17 cellular contexts compared by ENCODE assay signal in the genomic region with DNA sequence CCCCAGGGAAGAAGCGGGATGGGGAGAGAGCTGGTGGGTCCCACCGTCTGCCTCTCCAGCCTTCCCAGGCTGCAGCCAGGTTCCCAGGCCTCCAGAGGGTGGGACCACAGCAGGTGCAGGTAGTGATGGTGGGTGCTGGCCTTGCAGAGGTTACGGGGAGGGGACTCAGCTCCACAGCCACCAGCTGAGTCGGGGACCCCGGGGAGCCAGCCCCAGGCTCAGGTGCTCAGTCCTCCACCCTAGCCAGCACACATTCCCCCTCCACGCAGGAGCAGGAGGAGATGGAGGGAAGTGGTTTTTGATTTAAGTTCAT. TPM values are rescaled to one million over a fixed set of nuclear protein-coding genes. Genes with fewer than 3 reads are reported as not detected.
DNase-seq lines count a peak whose midpoint lies in the region; ATAC-seq, FAIRE-seq and TF ChIP-seq lines count a peak whose summit lies in the region.
"Had no signal": no experiment of that assay in that cellular context is flagged by ENCODE, and none has a peak within 500 bp of the region (broad histone marks: within the 10 kb centered on the region; RNA-seq: fewer than 3 reads in every experiment).

No MANE protein-coding gene starts in this region.

- H3K9me3 Mint-ChIP-seq in activated CD8-positive, alpha-beta T cell treated with anti-CD3 and anti-CD28 coated beads for 36 hours = no peaks in the 10 kb centered on the region
- no peaks in the 10 kb centered on the region for H3K9me3 Mint-ChIP-seq in activated CD8-positive, alpha-beta T cell treated with anti-CD3 and anti-CD28 coated beads, Interleukin-2, amount 10 ng/mL, durations not matched to agents 7 days and 5 days (ENCODE audit: insufficient read depth)
- H3K9me3 Mint-ChIP-seq in stimulated activated effector memory CD8-positive, alpha-beta T cell treated with anti-CD3 and anti-CD28 coated beads, Interleukin-12 subunit alpha, Interleukin-12 subunit beta, amount 100 ng/mL, for 72 hours = no peaks in the 10 kb centered on the region
- H3K9me3 Mint-ChIP-seq: activated naive CD8-positive, alpha-beta T cell treated with anti-CD3 and anti-CD28 coated beads, Interleukin-2, amount 10 ng/mL, durations not matched to agents 7 days and 5 days; nephron progenitor cell had no signal

- no peak for DNase-seq in activated CD8-positive, alpha-beta T cell treated with anti-CD3 and anti-CD28 coated beads for 36 hours
- no peak for DNase-seq in activated CD8-positive, alpha-beta T cell treated with anti-CD3 and anti-CD28 coated beads, Interleukin-2, amount 10 ng/mL, durations not matched to agents 7 days and 5 days
- DNase-seq in endothelial cell of umbilical vein (ENCODE audit: low read depth, low spot score) (no peak), NAMALWA (ENCODE audit: low spot score) (no peak), AML-193 (lab: John Stamatoyannopoulos, UW) (no peak)
- DNase-seq in stimulated activated effector memory CD8-positive, alpha-beta T cell treated with anti-CD3 and anti-CD28 coated beads, Interleukin-12 subunit alpha, Interleukin-12 subunit beta, amount 100 ng/mL, for 72 hours (ENCODE audit: low spot score in 2 of 2) = no peak
- DNase-seq: NCI-H187, SIG-M5 had no signal

- no peak for TF ChIP-seq POLR2A in endothelial cell of umbilical vein (IDR thresholded peaks at IDR 0.05; ENCODE audit: low read depth, low read length)

- ATAC-seq in activated CD8-positive, alpha-beta T cell treated with anti-CD3 and anti-CD28 coated beads for 36 hours = no peak
- no peak for ATAC-seq in activated CD8-positive, alpha-beta T cell treated with anti-CD3 and anti-CD28 coated beads, Interleukin-2, amount 10 ng/mL, durations not matched to agents 7 days and 5 days
- ATAC-seq in stimulated activated effector memory CD8-positive, alpha-beta T cell treated with anti-CD3 and anti-CD28 coated beads, Interleukin-12 subunit alpha, Interleukin-12 subunit beta, amount 100 ng/mL, for 72 hours = no peak
- ATAC-seq: A549, left colon had no signal

- BruUV-seq in endothelial cell of umbilical vein (replicated peaks; lab: Mats Ljungman, UMichigan) = TSS peak; percentile 39

- peaks cover 8 to 47% of the 10 kb centered on the region in 2 experiments for H3K36me3 ChIP-seq in endothelial cell of umbilical vein (ENCODE audit: control insufficient read depth in 2 of 2, extremely low read depth in 1 of 2, insufficient read depth in 2 of 2, low read length in 2 of 2)

- no peaks in the 10 kb centered on the region for H3K79me2 ChIP-seq in endothelial cell of umbilical vein (ENCODE audit: control insufficient read depth, insufficient read depth, low read length)

- H3K27me3 Mint-ChIP-seq in activated CD8-positive, alpha-beta T cell treated with anti-CD3 and anti-CD28 coated beads for 36 hours = no peaks in the 10 kb centered on the region
- H3K27me3 Mint-ChIP-seq in activated CD8-positive, alpha-beta T cell treated with anti-CD3 and anti-CD28 coated beads, Interleukin-2, amount 10 ng/mL, durations not matched to agents 7 days and 5 days (ENCODE audit: low read depth) = no peaks in the 10 kb centered on the region
- H3K27me3 Mint-ChIP-seq: activated CD8-positive, alpha-beta memory T cell treated with anti-CD3 and anti-CD28 coated beads, Interleukin-2, amount 10 ng/mL, durations not matched to agents 7 days and 5 days; activated naive CD8-positive, alpha-beta T cell treated with anti-CD3 and anti-CD28 coated beads, Interleukin-2, amount 10 ng/mL, durations not matched to agents 7 days and 5 days had no signal

- peaks cover 12% of the 10 kb centered on the region for H3K4me1 ChIP-seq in endothelial cell of umbilical vein (ENCODE audit: control insufficient read depth, extremely low read depth, insufficient read depth, low read length)

- POLR2A ChIA-PET in activated CD8-positive, alpha-beta T cell treated with anti-CD3 and anti-CD28 coated beads for 36 hours (lab: Charles Lee) = interaction anchor here (0.6 to 4.0 kb wide), 10 partner anchors 8 to 859 kb away, joined by 3 to 19 read pairs (median 6); no protein-coding TSS in a partner anchor
- POLR2A ChIA-PET in activated CD8-positive, alpha-beta T cell treated with anti-CD3 and anti-CD28 coated beads, Interleukin-2, amount 10 ng/mL, durations not matched to agents 7 days and 5 days (lab: Charles Lee) = no interaction called here
- POLR2A ChIA-PET in endothelial cell of umbilical vein (lab: Charles Lee) = no interaction called here

- TF ChIP-seq CTCF in activated CD8-positive, alpha-beta T cell treated with anti-CD3 and anti-CD28 coated beads for 36 hours (IDR thresholded peaks at IDR 0.05) = no peak
- TF ChIP-seq CTCF in endothelial cell of umbilical vein (IDR thresholded peaks at IDR 0.05; ENCODE audit: extremely low read depth in 1 of 2, insufficient read depth in 1 of 2, low read depth in 1 of 2, low read length in 2 of 2) = no peak

- dilution Hi-C loops in endothelial cell of umbilical vein (cut with MboI; ENCODE audit: extremely low pct_ligation_motif_present, low sequenced_read_pairs) = no loop called here

- no peak overlapping the region for H3K4me2 ChIP-seq in endothelial cell of umbilical vein (ENCODE audit: insufficient read depth, low read length)
- H3K4me2 ChIP-seq: A549 had no signal

- peak overlapping the region; percentile 59 for H3K27ac Mint-ChIP-seq in activated CD8-positive, alpha-beta T cell treated with anti-CD3 and anti-CD28 coated beads for 36 hours
- H3K27ac Mint-ChIP-seq in activated CD8-positive, alpha-beta T cell treated with anti-CD3 and anti-CD28 coated beads, Interleukin-2, amount 10 ng/mL, durations not matched to agents 7 days and 5 days = no peak overlapping the region
- H3K27ac Mint-ChIP-seq in stimulated activated effector memory CD8-positive, alpha-beta T cell treated with anti-CD3 and anti-CD28 coated beads, Interleukin-12 subunit alpha, Interleukin-12 subunit beta, amount 100 ng/mL, for 72 hours = peak overlapping the region; percentile 69
- H3K27ac Mint-ChIP-seq: activated CD8-positive, alpha-beta memory T cell treated with anti-CD3 and anti-CD28 coated beads, Interleukin-2, amount 10 ng/mL, durations not matched to agents 7 days and 5 days; activated naive CD8-positive, alpha-beta T cell treated with anti-CD3 and anti-CD28 coated beads, Interleukin-2, amount 10 ng/mL, durations not matched to agents 7 days and 5 days; nephron progenitor cell had no signal

- H3K9me1 ChIP-seq in endothelial cell of umbilical vein (replicated peaks; ENCODE audit: control insufficient read depth, extremely low read depth, insufficient read depth, low read length) = no peaks in the 10 kb centered on the region

- no peaks in the 10 kb centered on the region for H3K9me3 ChIP-seq in endothelial cell of umbilical vein (replicated peaks; ENCODE audit: control insufficient read depth, insufficient read depth, low read length)
- H3K9me3 ChIP-seq: A549, heart left ventricle, thyroid gland had no signal

- H3K9ac ChIP-seq in endothelial cell of umbilical vein (replicated peaks; ENCODE audit: extremely low read depth, insufficient read depth, low read length) = no peak overlapping the region

- CTCF ChIA-PET in activated CD8-positive, alpha-beta T cell treated with anti-CD3 and anti-CD28 coated beads for 36 hours (lab: Charles Lee) = interaction anchor here (0.6 to 11.2 kb wide), 14 partner anchors 8 to 425 kb away, joined by 3 to 102 read pairs (median 7); a partner anchor contains a TSS
- CTCF ChIA-PET in activated CD8-positive, alpha-beta T cell treated with anti-CD3 and anti-CD28 coated beads, Interleukin-2, amount 10 ng/mL, durations not matched to agents 7 days and 5 days (lab: Charles Lee) = interaction anchor here (0.9 to 10.9 kb wide), 7 partner anchors 15 to 204 kb away, joined by 3 to 99 read pairs (median 6); a partner anchor contains a TSS
- CTCF ChIA-PET in endothelial cell of umbilical vein (lab: Charles Lee) = interaction anchor here (1.0 to 8.8 kb wide), 6 partner anchors 18 to 203 kb away, joined by 3 to 105 read pairs (median 14); a partner anchor contains a TSS

- no peaks in the 10 kb centered on the region for H3K27me3 ChIP-seq in endothelial cell of umbilical vein (ENCODE audit: control insufficient read depth in 2 of 2, insufficient read depth in 2 of 2, low read length in 2 of 2)
- H3K27me3 ChIP-seq: heart left ventricle, thyroid gland had no signal

- H3K27ac ChIP-seq in endothelial cell of umbilical vein (ENCODE audit: insufficient read depth, low read depth, low read length) = no peak overlapping the region
- H3K27ac ChIP-seq: A549, HL-60, thyroid gland had no signal

- no peak for FAIRE-seq in endothelial cell of umbilical vein (lab: Jason Lieb, UNC)
- FAIRE-seq: A549, GM18507 had no signal

- intact Hi-C loops in activated CD8-positive, alpha-beta T cell treated with anti-CD3 and anti-CD28 coated beads for 36 hours (cut with micrococcal nuclease) = no loop called here
- intact Hi-C loops in endothelial cell of umbilical vein (cut with micrococcal nuclease) = loop anchor here (1.0 kb wide), 1 partner anchor 203 kb away; no protein-coding TSS in a partner anchor

- H3K4me3 ChIP-seq in endothelial cell of umbilical vein (replicated peaks in 1 of 3; ENCODE audit: insufficient read depth in 1 of 3, low read depth in 1 of 3, low read length in 3 of 3) = no peak overlapping the region
- H3K4me3 ChIP-seq: A549, thyroid gland had no signal

- H2AFZ ChIP-seq in endothelial cell of umbilical vein (ENCODE audit: low read depth, low read length) = no peak overlapping the region

- no peaks in the 10 kb centered on the region for H4K20me1 ChIP-seq in endothelial cell of umbilical vein (replicated peaks; ENCODE audit: control insufficient read depth, extremely low read depth, insufficient read depth, low read length)

- no peak overlapping the region for H3K4me3 Mint-ChIP-seq in activated CD8-positive, alpha-beta T cell treated with anti-CD3 and anti-CD28 coated beads for 36 hours
- H3K4me3 Mint-ChIP-seq in activated CD8-positive, alpha-beta T cell treated with anti-CD3 and anti-CD28 coated beads, Interleukin-2, amount 10 ng/mL, durations not matched to agents 7 days and 5 days = no peak overlapping the region
- peak overlapping the region; percentile 11 for H3K4me3 Mint-ChIP-seq in stimulated activated effector memory CD8-positive, alpha-beta T cell treated with anti-CD3 and anti-CD28 coated beads, Interleukin-12 subunit alpha, Interleukin-12 subunit beta, amount 100 ng/mL, for 72 hours
- H3K4me3 Mint-ChIP-seq: activated CD8-positive, alpha-beta memory T cell treated with anti-CD3 and anti-CD28 coated beads, Interleukin-2, amount 10 ng/mL, durations not matched to agents 7 days and 5 days; activated naive CD8-positive, alpha-beta T cell treated with anti-CD3 and anti-CD28 coated beads, Interleukin-2, amount 10 ng/mL, durations not matched to agents 7 days and 5 days; nephron progenitor cell had no signal

- peaks cover 23% of the 10 kb centered on the region for H3K4me1 Mint-ChIP-seq in activated CD8-positive, alpha-beta T cell treated with anti-CD3 and anti-CD28 coated beads for 36 hours (ENCODE audit: low read depth)
- H3K4me1 Mint-ChIP-seq in activated CD8-positive, alpha-beta T cell treated with anti-CD3 and anti-CD28 coated beads, Interleukin-2, amount 10 ng/mL, durations not matched to agents 7 days and 5 days (ENCODE audit: low read depth) = peaks cover 16% of the 10 kb centered on the region
- peaks cover 35% of the 10 kb centered on the region for H3K4me1 Mint-ChIP-seq in stimulated activated effector memory CD8-positive, alpha-beta T cell treated with anti-CD3 and anti-CD28 coated beads, Interleukin-12 subunit alpha, Interleukin-12 subunit beta, amount 100 ng/mL, for 72 hours

- peaks cover 20% of the 10 kb centered on the region for H3K36me3 Mint-ChIP-seq in activated CD8-positive, alpha-beta T cell treated with anti-CD3 and anti-CD28 coated beads for 36 hours (ENCODE audit: low read depth)
- H3K36me3 Mint-ChIP-seq in activated CD8-positive, alpha-beta T cell treated with anti-CD3 and anti-CD28 coated beads, Interleukin-2, amount 10 ng/mL, durations not matched to agents 7 days and 5 days (ENCODE audit: low read depth) = peaks cover 38% of the 10 kb centered on the region
- peaks cover 60% of the 10 kb centered on the region for H3K36me3 Mint-ChIP-seq in stimulated activated effector memory CD8-positive, alpha-beta T cell treated with anti-CD3 and anti-CD28 coated beads, Interleukin-12 subunit alpha, Interleukin-12 subunit beta, amount 100 ng/mL, for 72 hours

RNA-seq across cellular contexts. Expression of a gene that starts 5.0 kb away (rescaled TPM):
- total RNA-seq in activated CD8-positive, alpha-beta T cell treated with anti-CD3 and anti-CD28 coated beads for 36 hours = 10 to 100 TPM; 46.7 to 50.2 TPM
- 10 to 100 TPM; 96.7 to 97.9 TPM for total RNA-seq in activated CD8-positive, alpha-beta T cell treated with anti-CD3 and anti-CD28 coated beads, Interleukin-2, amount 10 ng/mL, durations not matched to agents 7 days and 5 days
- total RNA-seq in endothelial cell of umbilical vein = 33.8 and 41.1 TPM in 2 replicates
- polyA plus RNA-seq in endothelial cell of umbilical vein = 42.7 and 72.3 TPM in 2 replicates
- polyA plus RNA-seq in endothelial cell of umbilical vein (2011; cell fraction: cytosol; rRNA removed) = 19.3 and 35.8 TPM in 2 replicates
- polyA plus RNA-seq in endothelial cell of umbilical vein (2011; cell fraction: nucleus; rRNA removed) = 93.1 and 99.6 TPM in 2 replicates
- 22.6 and 36.1 TPM in 2 replicates for polyA plus RNA-seq in endothelial cell of umbilical vein (2012)
- polyA minus RNA-seq in endothelial cell of umbilical vein = 12.9 and 23.4 TPM in 2 replicates
- polyA minus RNA-seq in endothelial cell of umbilical vein (2011; cell fraction: cytosol; rRNA and poly(A)+ RNA removed) = 18.9 TPM
- 7.2 and 21.1 TPM in 2 replicates for polyA minus RNA-seq in endothelial cell of umbilical vein (2011; cell fraction: nucleus; rRNA and poly(A)+ RNA removed)

RNA-seq across cellular contexts. Expression of a gene that starts 6.7 kb away (rescaled TPM):
- total RNA-seq in activated CD8-positive, alpha-beta T cell treated with anti-CD3 and anti-CD28 coated beads for 36 hours = 10 to 100 TPM in 1 of 2 experiments, 1 to 10 TPM in 1; 9.7 to 10.1 TPM
- total RNA-seq in activated CD8-positive, alpha-beta T cell treated with anti-CD3 and anti-CD28 coated beads, Interleukin-2, amount 10 ng/mL, durations not matched to agents 7 days and 5 days = 10 to 100 TPM; 21.1 to 21.7 TPM
- 5.6 and 5.9 TPM in 2 replicates for total RNA-seq in endothelial cell of umbilical vein
- polyA plus RNA-seq in endothelial cell of umbilical vein = 3.8 and 4.7 TPM in 2 replicates
- polyA plus RNA-seq in endothelial cell of umbilical vein (2011; cell fraction: cytosol; rRNA removed) = 3.7 and 4.2 TPM in 2 replicates
- polyA plus RNA-seq in endothelial cell of umbilical vein (2011; cell fraction: nucleus; rRNA removed) = 3.1 and 3.4 TPM in 2 replicates
- polyA plus RNA-seq in endothelial cell of umbilical vein (2012) = 6.1 TPM in 2 replicates
- 5.5 and 8.6 TPM in 2 replicates for polyA minus RNA-seq in endothelial cell of umbilical vein
- polyA minus RNA-seq in endothelial cell of umbilical vein (2011; cell fraction: cytosol; rRNA and poly(A)+ RNA removed) = 7.7 TPM
- polyA minus RNA-seq in endothelial cell of umbilical vein (2011; cell fraction: nucleus; rRNA and poly(A)+ RNA removed) = 1.8 and 2.7 TPM in 2 replicates

RNA-seq across cellular contexts. Expression of a gene that starts 15.9 kb away (rescaled TPM):
- total RNA-seq in activated CD8-positive, alpha-beta T cell treated with anti-CD3 and anti-CD28 coated beads for 36 hours = 10 to 100 TPM; 54.8 to 59.3 TPM
- 10 to 100 TPM; 72.7 to 75.1 TPM for total RNA-seq in activated CD8-positive, alpha-beta T cell treated with anti-CD3 and anti-CD28 coated beads, Interleukin-2, amount 10 ng/mL, durations not matched to agents 7 days and 5 days
- total RNA-seq in endothelial cell of umbilical vein = 82.0 and 92.5 TPM in 2 replicates
- 75.5 and 97.5 TPM in 2 replicates for polyA plus RNA-seq in endothelial cell of umbilical vein
- polyA plus RNA-seq in endothelial cell of umbilical vein (2011; cell fraction: cytosol; rRNA removed) = 74.6 and 75.7 TPM in 2 replicates
- 118 and 146 TPM in 2 replicates for polyA plus RNA-seq in endothelial cell of umbilical vein (2011; cell fraction: nucleus; rRNA removed)
- 63.1 and 66.3 TPM in 2 replicates for polyA plus RNA-seq in endothelial cell of umbilical vein (2012)
- 63.9 and 96.6 TPM in 2 replicates for polyA minus RNA-seq in endothelial cell of umbilical vein
- 44.4 TPM for polyA minus RNA-seq in endothelial cell of umbilical vein (2011; cell fraction: cytosol; rRNA and poly(A)+ RNA removed)
- polyA minus RNA-seq in endothelial cell of umbilical vein (2011; cell fraction: nucleus; rRNA and poly(A)+ RNA removed) = 40.9 and 60.4 TPM in 2 replicates

RNA-seq across cellular contexts. Expression of a gene that starts 19.4 kb away (rescaled TPM):
- 10 to 100 TPM; 22.8 to 22.9 TPM for total RNA-seq in activated CD8-positive, alpha-beta T cell treated with anti-CD3 and anti-CD28 coated beads for 36 hours
- 10 to 100 TPM; 11.2 to 12.5 TPM for total RNA-seq in activated CD8-positive, alpha-beta T cell treated with anti-CD3 and anti-CD28 coated beads, Interleukin-2, amount 10 ng/mL, durations not matched to agents 7 days and 5 days
- total RNA-seq in endothelial cell of umbilical vein = 21.1 and 22.8 TPM in 2 replicates
- 23.2 and 26.7 TPM in 2 replicates for polyA plus RNA-seq in endothelial cell of umbilical vein
- 10.5 and 15.8 TPM in 2 replicates for polyA plus RNA-seq in endothelial cell of umbilical vein (2011; cell fraction: cytosol; rRNA removed)
- polyA plus RNA-seq in endothelial cell of umbilical vein (2011; cell fraction: nucleus; rRNA removed) = 92.5 and 94.8 TPM in 2 replicates
- 25.3 and 34.7 TPM in 2 replicates for polyA plus RNA-seq in endothelial cell of umbilical vein (2012)
- polyA minus RNA-seq in endothelial cell of umbilical vein = 15.5 and 20.3 TPM in 2 replicates
- polyA minus RNA-seq in endothelial cell of umbilical vein (2011; cell fraction: cytosol; rRNA and poly(A)+ RNA removed) = 21.3 TPM
- polyA minus RNA-seq in endothelial cell of umbilical vein (2011; cell fraction: nucleus; rRNA and poly(A)+ RNA removed) = 17.8 and 28.5 TPM in 2 replicates

RNA-seq across cellular contexts. Expression of a gene that starts 49.2 kb away (rescaled TPM):
- 10 to 100 TPM; 11.6 to 13.0 TPM for total RNA-seq in activated CD8-positive, alpha-beta T cell treated with anti-CD3 and anti-CD28 coated beads for 36 hours
- 1 to 10 TPM; 6.2 to 6.3 TPM for total RNA-seq in activated CD8-positive, alpha-beta T cell treated with anti-CD3 and anti-CD28 coated beads, Interleukin-2, amount 10 ng/mL, durations not matched to agents 7 days and 5 days
- 7.8 and 10.7 TPM in 2 replicates for total RNA-seq in endothelial cell of umbilical vein
- polyA plus RNA-seq in endothelial cell of umbilical vein = 14.7 and 22.0 TPM in 2 replicates
- 1.5 and 3.2 TPM in 2 replicates for polyA plus RNA-seq in endothelial cell of umbilical vein (2011; cell fraction: cytosol; rRNA removed)
- 151 and 191 TPM in 2 replicates for polyA plus RNA-seq in endothelial cell of umbilical vein (2011; cell fraction: nucleus; rRNA removed)
- 4.1 and 8.8 TPM in 2 replicates for polyA plus RNA-seq in endothelial cell of umbilical vein (2012)
- 11.2 and 17.2 TPM in 2 replicates for polyA minus RNA-seq in endothelial cell of umbilical vein
- polyA minus RNA-seq in endothelial cell of umbilical vein (2011; cell fraction: cytosol; rRNA and poly(A)+ RNA removed) = 0.82 TPM
- 14.9 and 17.6 TPM in 2 replicates for polyA minus RNA-seq in endothelial cell of umbilical vein (2011; cell fraction: nucleus; rRNA and poly(A)+ RNA removed)
